8 cellular contexts compared by ENCODE assay signal in genomic region chr10:21993360-21994001, GRCh38. TPM values are rescaled to one million over a fixed set of nuclear protein-coding genes. Genes with fewer than 3 reads are reported as not detected.
DNase-seq lines count a peak whose midpoint lies in the region; ATAC-seq, FAIRE-seq and TF ChIP-seq lines count a peak whose summit lies in the region.

No MANE protein-coding gene starts in this region.

- FAIRE-seq in A204.1 (lab: Jason Lieb, UNC): peak; percentile 69

- peaks cover 40 to 65% of the 10 kb centered on the region in 2 donors for H3K4me1 Mint-ChIP-seq in immature natural killer cell

- intact Hi-C loops in uterus (cut with DNase I; ENCODE audit: low total_unique reads): no loop called here

- H3K27ac Mint-ChIP-seq in immature natural killer cell: no peak overlapping the region

- TF ChIP-seq POLR2A in uterus (IDR thresholded peaks at IDR 0.05): no peak

- H3K27me3 ChIP-seq in uterus: no peaks in the 10 kb centered on the region

- no peak overlapping the region for H3K27ac ChIP-seq in uterus

- H3K36me3 ChIP-seq in uterus: no peaks in the 10 kb centered on the region

- no peaks in the 10 kb centered on the region for H3K9me3 Mint-ChIP-seq in immature natural killer cell

- H3K4me1 ChIP-seq in uterus: no peaks in the 10 kb centered on the region

- in situ Hi-C loops in GM13976 (cut with MboI; ENCODE audit: low sequenced_read_pairs, unreplicated experiment): loop anchor here (25.0 kb wide), 1 partner anchor 569 kb away; no protein-coding TSS in a partner anchor

- H3K36me3 Mint-ChIP-seq in immature natural killer cell: no peaks in the 10 kb centered on the region

- H3K9me3 ChIP-seq in uterus: no peaks in the 10 kb centered on the region

- H3K27me3 Mint-ChIP-seq in immature natural killer cell (ENCODE audit: low read depth in 3 of 3): peaks cover 0 to 2% (median 1%) of the 10 kb centered on the region in 3 donors

- DNase-seq in GM13976 (ENCODE audit: low spot score) (peak; percentile 21), SK-N-DZ (ENCODE audit: low spot score) (peak; percentile 16), immature natural killer cell (peak; percentile 38 to 57 (median 53)), uterus (no peak), GDM1 (lab: John Stamatoyannopoulos, UW) (no peak), NCI-H2196 (lab: John Stamatoyannopoulos, UW; ENCODE audit: unreplicated experiment) (no peak)

- no peak for ATAC-seq in HG02973 (IDR thresholded peaks at IDR 0.05; ENCODE audit: unreplicated experiment)

- TF ChIP-seq CTCF in GM13976 (IDR thresholded peaks at IDR 0.05; ENCODE audit: borderline replicate concordance, control extremely low read depth, extremely low read depth, insufficient read depth, missing control alignments) (peak; percentile 16), uterus (IDR thresholded peaks at IDR 0.05) (peak; percentile 49 to 61 (median 50))

- no peak overlapping the region for H3K4me3 ChIP-seq in uterus

- no peak overlapping the region for H3K4me3 Mint-ChIP-seq in immature natural killer cell

RNA-seq across cellular contexts. Expression of gene DNAJC1, which starts 10.0 kb away (rescaled TPM):
- 16.7 and 19.1 TPM in 2 replicates for polyA plus RNA-seq in SK-N-DZ (2014; cell fraction: cytosol; rRNA removed)
- 13.2 and 23.0 TPM in 2 replicates for polyA plus RNA-seq in SK-N-DZ (2014; cell fraction: nucleus; rRNA removed)
- 10 to 100 TPM; 25.6 to 69.3 (median 67.4) TPM for polyA plus RNA-seq in immature natural killer cell
- 10 to 100 TPM; 27.4 to 59.5 (median 37.6) TPM for total RNA-seq in uterus

Comparison
In these comparisons a context has a peak if more than half of its experiments do, and no peak if none do; other contexts are left out.
1. DNase-seq: peak in GM13976 (single experiment), SK-N-DZ (single experiment) and immature natural killer cell (3 of 3); none in uterus (0 of 2), GDM1 (single experiment) and NCI-H2196 (single experiment).